Comparison of ENCODE assay signal across 28 cellular contexts in the genomic region with DNA sequence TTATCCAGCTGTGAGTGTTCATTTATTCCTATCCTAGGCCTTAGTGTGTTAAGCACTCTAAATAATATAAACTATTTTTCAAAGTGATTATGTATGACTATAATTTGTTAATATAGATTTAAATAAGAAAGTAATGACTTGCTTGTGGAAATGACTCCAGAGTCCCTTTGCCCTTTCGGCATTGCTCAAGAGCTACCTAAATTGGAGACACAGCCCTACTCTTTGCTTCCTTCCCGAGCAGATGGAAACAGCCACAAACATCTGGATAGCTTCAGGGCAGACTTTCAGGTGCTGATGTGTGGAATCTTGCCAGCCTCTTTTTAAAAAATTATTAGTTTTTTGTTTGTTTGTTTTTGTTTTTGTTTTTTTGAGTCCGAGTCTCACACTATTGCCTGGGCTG.
"Had no signal": no experiment of that assay in that cellular context is flagged by ENCODE, and none has a peak within 500 bp of the region (broad histone marks: within the 10 kb centered on the region; RNA-seq: fewer than 3 reads in every experiment).

No MANE protein-coding gene starts in this region.

- H3K27ac Mint-ChIP-seq: naive thymus-derived CD4-positive, alpha-beta T cell; natural killer cell; neural progenitor cell; stimulated activated memory B cell treated with anti-CD40 and anti-IgM and Interleukin-4, amounts not matched to agents 10 μg/mL and 1 μg/mL and 100 μg/mL, for 72 hours; type B pancreatic cell had no signal

- ATAC-seq: naive thymus-derived CD4-positive, alpha-beta T cell; natural killer cell; pancreas; psoas muscle; right cardiac atrium; sciatic nerve; stimulated activated memory B cell treated with anti-CD40 and anti-IgM and Interleukin-4, amounts not matched to agents 10 μg/mL and 1 μg/mL and 100 μg/mL, for 72 hours; stimulated activated naive CD8-positive, alpha-beta T cell treated with anti-CD3 and anti-CD28 coated beads, Interleukin-15, amount 100 ng/mL, for 72 hours; stimulated activated naive CD8-positive, alpha-beta T cell treated with anti-CD3 and anti-CD28 coated beads, Interleukin-15, Interleukin-2, amounts not matched to agents 100 U/mL and 50 U/mL, for 24 hours; upper lobe of right lung had no signal

- H3K27me3 ChIP-seq: neural progenitor cell, pancreas, suprapubic skin, testis, tibial nerve, upper lobe of right lung, uterus had no signal

- DNase-seq: naive thymus-derived CD4-positive, alpha-beta T cell; natural killer cell; occipital lobe; pancreas; psoas muscle; right cardiac atrium; spleen; stimulated activated CD4-positive, alpha-beta T cell treated with anti-CD3 and anti-CD28 coated beads, Interleukin-12 subunit alpha, Interleukin-12 subunit beta, amount 100 ng/mL, for 4 hours; stimulated activated CD4-positive, alpha-beta T cell treated with anti-CD3 and anti-CD28 coated beads, Interleukin-1b, Interleukin-23, amount 100 ng/mL, for 48 hours; stimulated activated CD4-positive, alpha-beta T cell treated with anti-CD3 and anti-CD28 coated beads, Interleukin-4, amount 100 ng/mL, for 1 hour; stimulated activated CD4-positive, alpha-beta T cell treated with anti-CD3 and anti-CD28 coated beads, Interleukin-4, amount 100 ng/mL, for 4 hours; stimulated activated CD8-positive, alpha-beta memory T cell treated with anti-CD3 and anti-CD28 coated beads, Interleukin-4, amount 100 ng/mL, for 48 hours; stimulated activated naive CD4-positive, alpha-beta T cell; stimulated activated naive CD8-positive, alpha-beta T cell treated with anti-CD3 and anti-CD28 coated beads, Interleukin-15, amount 100 ng/mL, for 72 hours; stimulated activated naive CD8-positive, alpha-beta T cell treated with anti-CD3 and anti-CD28 coated beads, Interleukin-15, Interleukin-2, amounts not matched to agents 100 U/mL and 50 U/mL, for 24 hours; substantia nigra; testis; upper lobe of right lung; uterus had no signal

- H3K4me3 Mint-ChIP-seq: naive thymus-derived CD4-positive, alpha-beta T cell; natural killer cell; neural progenitor cell; stimulated activated memory B cell treated with anti-CD40 and anti-IgM and Interleukin-4, amounts not matched to agents 10 μg/mL and 1 μg/mL and 100 μg/mL, for 72 hours; stimulated activated naive CD8-positive, alpha-beta T cell treated with anti-CD3 and anti-CD28 coated beads, Interleukin-15, amount 100 ng/mL, for 72 hours; type B pancreatic cell had no signal

- H3K27me3 Mint-ChIP-seq: type B pancreatic cell had no signal

- H3K4me1 ChIP-seq: neural progenitor cell, pancreas, psoas muscle, spleen, suprapubic skin, testis, tibial nerve, upper lobe of right lung, uterus had no signal

- H3K9ac ChIP-seq: neural progenitor cell had no signal

- H3K36me3 ChIP-seq: neural progenitor cell, pancreas, spleen, suprapubic skin, tibial nerve, upper lobe of right lung, uterus had no signal

- H3K9me3 Mint-ChIP-seq: natural killer cell; nephron; neural progenitor cell; stimulated activated memory B cell treated with anti-CD40 and anti-IgM and Interleukin-4, amounts not matched to agents 10 μg/mL and 1 μg/mL and 100 μg/mL, for 72 hours; stimulated activated naive CD8-positive, alpha-beta T cell treated with anti-CD3 and anti-CD28 coated beads, Interleukin-15, amount 100 ng/mL, for 72 hours; type B pancreatic cell had no signal

- H3K27ac ChIP-seq: neural progenitor cell, pancreas, psoas muscle, skin epidermis, spleen, suprapubic skin, testis, tibial nerve, upper lobe of right lung, uterus had no signal

- H3K4me3 ChIP-seq: neural progenitor cell, pancreas, psoas muscle, skin epidermis, smooth muscle cell, spleen, suprapubic skin, testis, tibial nerve, upper lobe of right lung, uterus had no signal

- H3K4me1 Mint-ChIP-seq: naive thymus-derived CD4-positive, alpha-beta T cell; natural killer cell; stimulated activated memory B cell treated with anti-CD40 and anti-IgM and Interleukin-4, amounts not matched to agents 10 μg/mL and 1 μg/mL and 100 μg/mL, for 72 hours had no signal

- H3K9me3 ChIP-seq: pancreas, psoas muscle, spleen, suprapubic skin, testis, tibial nerve, upper lobe of right lung, uterus had no signal

- H3K36me3 Mint-ChIP-seq: naive thymus-derived CD4-positive, alpha-beta T cell; natural killer cell; neural progenitor cell; stimulated activated memory B cell treated with anti-CD40 and anti-IgM and Interleukin-4, amounts not matched to agents 10 μg/mL and 1 μg/mL and 100 μg/mL, for 72 hours; type B pancreatic cell had no signal
